ENCODE assay signal across 4 cellular contexts in the genomic region with DNA sequence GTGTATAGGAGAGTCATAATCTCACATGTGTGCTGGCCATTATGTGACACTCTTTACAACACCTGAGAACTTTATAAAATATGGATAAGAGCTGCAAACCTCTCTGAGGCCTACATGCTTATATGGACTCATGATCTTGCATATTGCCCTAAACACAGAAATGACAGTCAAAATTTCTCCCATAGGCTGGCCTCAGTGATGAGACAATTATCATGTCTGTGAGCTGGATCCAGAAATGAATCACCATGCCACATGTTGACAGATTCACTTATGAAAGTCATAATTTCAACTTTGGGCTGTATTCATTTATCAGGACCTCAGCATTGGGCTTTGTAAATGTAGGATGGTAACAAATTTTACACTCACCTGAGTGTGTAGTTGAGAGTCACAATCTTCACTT.
"Had no signal": no experiment of that assay in that cellular context is flagged by ENCODE, and none has a peak within 500 bp of the region (broad histone marks: within the 10 kb centered on the region; RNA-seq: fewer than 3 reads in every experiment).

No MANE protein-coding gene starts in this region.

- H3K9me3 Mint-ChIP-seq: H9 had no signal

- DNase-seq: H9, HCEC 1CT, IMR-90 had no signal

- H3K4me3 Mint-ChIP-seq: GM23338, H9 had no signal

- ATAC-seq: GM23338 had no signal

- H3K4me1 Mint-ChIP-seq: GM23338, H9 had no signal

- H3K27ac Mint-ChIP-seq: GM23338, H9 had no signal
